In the genomic region with DNA sequence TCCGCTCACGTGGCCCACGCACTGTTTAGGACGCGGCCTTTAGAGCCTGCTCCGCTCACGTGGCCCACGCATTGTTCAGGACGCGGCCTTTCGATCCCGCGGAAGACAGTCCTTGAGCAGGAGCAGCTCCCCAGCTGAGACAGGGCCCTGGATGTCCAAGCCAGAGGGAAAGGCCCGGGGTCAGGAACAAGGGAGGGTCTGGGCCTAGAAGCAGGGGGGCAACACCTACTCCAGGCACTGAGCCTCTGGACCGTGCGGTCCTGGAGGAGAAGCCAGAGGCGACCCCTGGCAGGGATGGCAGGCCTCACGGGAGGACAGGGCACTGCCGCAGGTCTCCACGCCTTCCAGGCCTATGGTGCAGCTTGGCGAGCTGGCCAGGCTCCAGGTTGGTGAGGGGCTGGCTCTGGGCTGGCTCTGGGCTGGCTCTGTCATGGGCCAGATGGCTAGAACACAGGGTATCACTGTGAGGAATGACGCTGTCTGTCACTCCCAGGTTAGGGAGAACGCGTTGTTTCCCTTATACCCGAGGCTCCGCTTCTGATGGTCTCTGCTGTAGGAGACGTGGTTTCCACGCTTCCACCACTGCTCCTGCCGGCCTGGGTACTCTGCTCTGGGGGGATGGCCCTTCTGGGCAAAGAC, we compare ENCODE assay signal across 23 cellular contexts.
A peak's percentile ranks its signal among the peaks of the same experiment; 100 is the strongest.
DNase-seq lines count a peak whose midpoint lies in the region; ATAC-seq and TF ChIP-seq lines count a peak whose summit lies in the region.
"Had no signal": no experiment of that assay in that cellular context is flagged by ENCODE, and none has a peak within 500 bp of the region (broad histone marks: within the 10 kb centered on the region; RNA-seq: fewer than 3 reads in every experiment).

No MANE protein-coding gene starts in this region.

- peaks cover 27% of the 10 kb centered on the region for H3K27me3 Mint-ChIP-seq in activated CD4-positive, alpha-beta memory T cell treated with anti-CD3 and anti-CD28 coated beads, Interleukin-2, amount 10 ng/mL, durations not matched to agents 7 days and 5 days
- H3K27me3 Mint-ChIP-seq in natural killer cell treated with Interleukin-12 subunit alpha and Interleukin-12 subunit beta and Interleukin-15 and Interleukin-18, amount 100 ng/mL, for 72 hours = peaks cover 20 to 28% of the 10 kb centered on the region in 2 donors
- H3K27me3 Mint-ChIP-seq: activated B cell treated with CpG ODN at 0.5 μM for 24 hours had no signal

- no peak overlapping the region for H3K4me3 Mint-ChIP-seq in activated CD4-positive, alpha-beta memory T cell treated with anti-CD3 and anti-CD28 coated beads, Interleukin-2, amount 10 ng/mL, durations not matched to agents 7 days and 5 days
- no peak overlapping the region for H3K4me3 Mint-ChIP-seq in natural killer cell treated with Interleukin-12 subunit alpha and Interleukin-12 subunit beta and Interleukin-15 and Interleukin-18, amount 100 ng/mL, for 72 hours
- H3K4me3 Mint-ChIP-seq: activated B cell treated with CpG ODN at 0.5 μM for 24 hours; activated T-helper 1 cell treated with anti-CD3 and anti-CD28 coated beads, Interleukin-12 subunit alpha, Interleukin-12 subunit beta, Interleukin-2, Interleukin-4 antibody, amounts not matched to agents 30 ng/mL and 10 ng/mL and 1 ng/mL, durations not matched to agents 14 hours and 24 hours and 36 hours; CD4-positive, CD25-positive, alpha-beta regulatory T cell; stimulated activated effector memory CD8-positive, alpha-beta T cell treated with anti-CD3 and anti-CD28 coated beads, Interleukin-12 subunit alpha, Interleukin-12 subunit beta, amount 100 ng/mL, for 72 hours had no signal

- H3K9me3 ChIP-seq in tibial artery = peaks cover 0 to 4% (median 0%) of the 10 kb centered on the region in 3 donors

- no peaks in the 10 kb centered on the region for H3K4me1 Mint-ChIP-seq in activated CD4-positive, alpha-beta memory T cell treated with anti-CD3 and anti-CD28 coated beads, Interleukin-2, amount 10 ng/mL, durations not matched to agents 7 days and 5 days
- no peaks in the 10 kb centered on the region for H3K4me1 Mint-ChIP-seq in natural killer cell treated with Interleukin-12 subunit alpha and Interleukin-12 subunit beta and Interleukin-15 and Interleukin-18, amount 100 ng/mL, for 72 hours (ENCODE audit: low read depth in 2 of 2)
- H3K4me1 Mint-ChIP-seq: activated B cell treated with CpG ODN at 0.5 μM for 24 hours; stimulated activated effector memory CD8-positive, alpha-beta T cell treated with anti-CD3 and anti-CD28 coated beads, Interleukin-12 subunit alpha, Interleukin-12 subunit beta, amount 100 ng/mL, for 72 hours had no signal

- no peak overlapping the region for H3K27ac ChIP-seq in tibial artery
- H3K27ac ChIP-seq: breast epithelium, suprapubic skin had no signal

- H3K4me3 ChIP-seq in tibial artery = no peak overlapping the region
- H3K4me3 ChIP-seq: breast epithelium, suprapubic skin had no signal

- H3K36me3 Mint-ChIP-seq in activated CD4-positive, alpha-beta memory T cell treated with anti-CD3 and anti-CD28 coated beads, Interleukin-2, amount 10 ng/mL, durations not matched to agents 7 days and 5 days (ENCODE audit: low read depth) = no peaks in the 10 kb centered on the region
- H3K36me3 Mint-ChIP-seq in natural killer cell treated with Interleukin-12 subunit alpha and Interleukin-12 subunit beta and Interleukin-15 and Interleukin-18, amount 100 ng/mL, for 72 hours = no peaks in the 10 kb centered on the region
- H3K36me3 Mint-ChIP-seq: CD4-positive, CD25-positive, alpha-beta regulatory T cell had no signal

- no peak overlapping the region for H3K27ac Mint-ChIP-seq in activated CD4-positive, alpha-beta memory T cell treated with anti-CD3 and anti-CD28 coated beads, Interleukin-2, amount 10 ng/mL, durations not matched to agents 7 days and 5 days
- no peak overlapping the region for H3K27ac Mint-ChIP-seq in natural killer cell treated with Interleukin-12 subunit alpha and Interleukin-12 subunit beta and Interleukin-15 and Interleukin-18, amount 100 ng/mL, for 72 hours
- H3K27ac Mint-ChIP-seq: activated B cell treated with CpG ODN at 0.5 μM for 24 hours; activated T-helper 1 cell treated with anti-CD3 and anti-CD28 coated beads, Interleukin-12 subunit alpha, Interleukin-12 subunit beta, Interleukin-2, Interleukin-4 antibody, amounts not matched to agents 30 ng/mL and 10 ng/mL and 1 ng/mL, durations not matched to agents 14 hours and 24 hours and 36 hours; stimulated activated effector memory CD8-positive, alpha-beta T cell treated with anti-CD3 and anti-CD28 coated beads, Interleukin-12 subunit alpha, Interleukin-12 subunit beta, amount 100 ng/mL, for 72 hours had no signal

- peaks cover 0 to 11% of the 10 kb centered on the region in 2 donors for H3K27me3 ChIP-seq in tibial artery
- H3K27me3 ChIP-seq: suprapubic skin had no signal

- no peak for TF ChIP-seq CTCF in tibial artery (IDR thresholded peaks at IDR 0.05)

- no peaks in the 10 kb centered on the region for H3K9me3 Mint-ChIP-seq in activated CD4-positive, alpha-beta memory T cell treated with anti-CD3 and anti-CD28 coated beads, Interleukin-2, amount 10 ng/mL, durations not matched to agents 7 days and 5 days
- no peaks in the 10 kb centered on the region for H3K9me3 Mint-ChIP-seq in natural killer cell treated with Interleukin-12 subunit alpha and Interleukin-12 subunit beta and Interleukin-15 and Interleukin-18, amount 100 ng/mL, for 72 hours
- H3K9me3 Mint-ChIP-seq: activated B cell treated with CpG ODN at 0.5 μM for 24 hours; activated T-helper 1 cell treated with anti-CD3 and anti-CD28 coated beads, Interleukin-12 subunit alpha, Interleukin-12 subunit beta, Interleukin-2, Interleukin-4 antibody, amounts not matched to agents 30 ng/mL and 10 ng/mL and 1 ng/mL, durations not matched to agents 14 hours and 24 hours and 36 hours; stimulated activated effector memory CD8-positive, alpha-beta T cell treated with anti-CD3 and anti-CD28 coated beads, Interleukin-12 subunit alpha, Interleukin-12 subunit beta, amount 100 ng/mL, for 72 hours had no signal

- no peak for ATAC-seq in Right ventricle myocardium inferior
- no peak for ATAC-seq in left cardiac atrium
- peak in 1 of 2 donors; percentile 46 for ATAC-seq in natural killer cell treated with Interleukin-12 subunit alpha and Interleukin-12 subunit beta and Interleukin-15 and Interleukin-18, amount 100 ng/mL, for 72 hours
- no peak for ATAC-seq in GM18858 (IDR thresholded peaks at IDR 0.05; ENCODE audit: unreplicated experiment)
- no peak for ATAC-seq in HG03045 (IDR thresholded peaks at IDR 0.05; ENCODE audit: unreplicated experiment)
- ATAC-seq: stimulated activated effector memory CD8-positive, alpha-beta T cell treated with anti-CD3 and anti-CD28 coated beads, Interleukin-12 subunit alpha, Interleukin-12 subunit beta, amount 100 ng/mL, for 72 hours had no signal

- no peaks in the 10 kb centered on the region for H3K36me3 ChIP-seq in tibial artery
- H3K36me3 ChIP-seq: breast epithelium, suprapubic skin had no signal

- POLR2A ChIA-PET in activated CD4-positive, alpha-beta memory T cell treated with anti-CD3 and anti-CD28 coated beads, Interleukin-2, amount 10 ng/mL, durations not matched to agents 7 days and 5 days (lab: Charles Lee) = no interaction called here

- DNase-seq in Right ventricle myocardium inferior (ENCODE audit: missing footprints) (peak; percentile 40), left cardiac atrium (no peak), tibial artery (peak; percentile 7 to 53), NCI-H1436 (lab: John Stamatoyannopoulos, UW) (no peak)
- peak; percentile 13 for DNase-seq in activated CD4-positive, alpha-beta memory T cell treated with anti-CD3 and anti-CD28 coated beads, Interleukin-2, amount 10 ng/mL, durations not matched to agents 7 days and 5 days
- DNase-seq in natural killer cell treated with Interleukin-12 subunit alpha and Interleukin-12 subunit beta and Interleukin-15 and Interleukin-18, amount 100 ng/mL, for 72 hours (ENCODE audit: low spot score) = peak; percentile 54
- DNase-seq: activated B cell treated with CpG ODN at 0.5 μM for 24 hours, cortex of kidney, DMS 273 treated with DMSO at 0.1 percent for 48 hours, H7, KG1, mesenchymal stem cell, NCI-H1436 treated with DMSO at 0.1 percent for 48 hours, NCI-H2171, NCI-H526 treated with DMSO at 0.1 percent for 48 hours, RPMI8226 had no signal

- no peaks in the 10 kb centered on the region for H3K4me1 ChIP-seq in tibial artery
- H3K4me1 ChIP-seq: breast epithelium, suprapubic skin had no signal

- CTCF ChIA-PET in activated CD4-positive, alpha-beta memory T cell treated with anti-CD3 and anti-CD28 coated beads, Interleukin-2, amount 10 ng/mL, durations not matched to agents 7 days and 5 days (lab: Charles Lee) = no interaction called here

- intact Hi-C loops in Right ventricle myocardium inferior (cut with DNase I) = no loop called here
- intact Hi-C loops in left cardiac atrium (cut with DNase I) = no loop called here
- intact Hi-C loops in tibial artery (cut with DNase I; ENCODE audit: low total_unique reads) = no loop called here

Comparison
In these comparisons a context has a peak if more than half of its experiments do, and no peak if none do; other contexts are left out.
1. DNase-seq: peak in Right ventricle myocardium inferior (single experiment), activated CD4-positive, alpha-beta memory T cell treated with anti-CD3 and anti-CD28 coated beads, Interleukin-2, amount 10 ng/mL, durations not matched to agents 7 days and 5 days (single experiment), natural killer cell treated with Interleukin-12 subunit alpha and Interleukin-12 subunit beta and Interleukin-15 and Interleukin-18, amount 100 ng/mL, for 72 hours (single experiment) and tibial artery (2 of 2); none in left cardiac atrium (single experiment) and NCI-H1436 (single experiment).